29 cellular contexts compared by ENCODE assay signal in the genomic region with DNA sequence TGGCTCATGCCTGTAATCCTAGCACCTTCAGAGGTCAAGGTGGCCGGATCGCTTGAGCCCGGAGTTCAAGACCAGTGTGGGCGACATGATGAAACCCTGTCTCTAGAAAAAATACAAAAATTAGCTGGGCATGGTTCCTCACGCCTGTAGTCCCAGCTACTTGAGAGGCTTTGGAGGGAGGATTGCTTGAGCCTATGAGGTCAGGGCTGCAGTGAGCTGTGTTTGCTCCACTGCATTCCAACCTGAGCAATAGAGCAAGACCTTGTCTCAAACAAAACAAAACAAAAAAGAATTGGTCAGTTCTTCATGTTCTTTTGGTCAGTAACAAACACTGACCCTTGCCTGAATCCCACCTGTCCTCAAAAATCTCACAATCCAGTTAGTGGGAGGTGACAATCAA. TPM values are rescaled to one million over a fixed set of nuclear protein-coding genes. Genes with fewer than 3 reads are reported as not detected.
"Had no signal": no experiment of that assay in that cellular context is flagged by ENCODE, and none has a peak within 500 bp of the region (broad histone marks: within the 10 kb centered on the region; RNA-seq: fewer than 3 reads in every experiment).

No MANE protein-coding gene starts in this region.

- H3K4me1 Mint-ChIP-seq: immature natural killer cell had no signal

- H3K36me3 Mint-ChIP-seq: immature natural killer cell, mesothelial cell of epicardium had no signal

- DNase-seq: effector CD8-positive, alpha-beta T cell; effector memory CD8-positive, alpha-beta T cell; endodermal cell; erythroblast; esophagus squamous epithelium; foreskin fibroblast; foreskin melanocyte; gastrocnemius medialis; glutamatergic neuron; head of caudate nucleus; heart right ventricle; hypothalamus; immature natural killer cell; islet precursor cell; kidney; left colon; left lung; left ventricle myocardium superior; lower lobe of right lung; mesenchymal stem cell; mucosa of descending colon had no signal

- FAIRE-seq: colon, endometrium, kidney had no signal

- H3K27me3 Mint-ChIP-seq: dendritic cell treated with granulocyte-macrophage colony-stimulating factor and Interleukin-4, amounts not matched to agents 40 ng/mL and 50 ng/mL, for 4 days had no signal

- H3K4me3 Mint-ChIP-seq: dendritic cell treated with granulocyte-macrophage colony-stimulating factor and Interleukin-4, amounts not matched to agents 40 ng/mL and 50 ng/mL, for 4 days; effector memory CD8-positive, alpha-beta T cell; endodermal cell; immature natural killer cell; mesothelial cell of epicardium had no signal

- H3K27ac Mint-ChIP-seq: dendritic cell treated with granulocyte-macrophage colony-stimulating factor and Interleukin-4, amounts not matched to agents 40 ng/mL and 50 ng/mL, for 4 days; effector memory CD8-positive, alpha-beta T cell; endodermal cell; immature natural killer cell; mesothelial cell of epicardium had no signal

RNA-seq across cellular contexts. Expression of gene VSTM5, which starts 36.7 kb away (rescaled TPM):
- total RNA-seq: gastrocnemius medialis, glomerular endothelial cell, left ventricle myocardium superior, lower lobe of right lung, lung microvascular endothelial cell, mesenteric fat pad, mesothelial cell of epicardium, myocyte had no signal
